In the genomic region with DNA sequence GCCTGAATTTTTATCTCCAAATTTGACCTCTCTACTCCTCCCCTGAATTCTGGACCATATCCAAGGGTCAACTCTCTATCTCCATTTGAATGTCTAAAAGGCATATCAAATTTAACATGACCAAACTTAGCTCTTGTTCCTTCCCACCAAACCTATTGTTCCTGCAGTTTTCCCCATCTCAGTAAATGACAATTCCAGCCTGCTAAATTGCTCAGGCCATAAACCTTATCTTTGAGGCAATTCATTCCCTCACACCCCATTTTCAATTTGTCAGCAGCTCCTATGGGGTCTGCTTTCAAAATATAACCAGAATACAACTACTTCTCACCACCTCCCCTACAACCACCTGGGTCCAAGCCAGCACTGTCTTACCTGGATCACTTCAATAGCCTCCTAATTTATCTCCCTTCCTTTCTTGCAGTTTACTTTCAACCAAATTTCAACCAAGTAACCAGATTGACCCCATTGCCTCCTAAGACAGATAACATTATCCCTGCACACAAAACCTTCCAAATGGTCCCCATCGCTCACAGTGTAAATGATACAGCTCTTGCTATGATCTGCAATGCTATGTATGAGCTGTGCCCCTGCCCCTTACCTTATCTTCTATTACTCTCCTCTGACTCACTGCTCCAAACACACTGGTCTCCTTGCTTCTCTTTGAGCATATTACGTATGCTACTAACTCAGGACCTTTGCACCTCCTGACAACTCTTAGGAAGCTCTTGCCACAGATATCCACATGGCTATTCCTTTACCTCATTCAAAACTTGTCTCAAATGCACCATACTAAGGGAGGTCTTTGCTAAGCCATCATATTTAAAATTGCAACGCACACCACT, we compare ENCODE assay signal across 1 cellular context.
TF ChIP-seq lines count a peak whose summit lies in the region.

No MANE protein-coding gene starts in this region.

TF ChIP-seq in HEK293, 187 proteins besides CTCF, POLR2A, EP300 and RAD21 (continued from another document and continues in another):
- TF ChIP-seq, protein P1, sequence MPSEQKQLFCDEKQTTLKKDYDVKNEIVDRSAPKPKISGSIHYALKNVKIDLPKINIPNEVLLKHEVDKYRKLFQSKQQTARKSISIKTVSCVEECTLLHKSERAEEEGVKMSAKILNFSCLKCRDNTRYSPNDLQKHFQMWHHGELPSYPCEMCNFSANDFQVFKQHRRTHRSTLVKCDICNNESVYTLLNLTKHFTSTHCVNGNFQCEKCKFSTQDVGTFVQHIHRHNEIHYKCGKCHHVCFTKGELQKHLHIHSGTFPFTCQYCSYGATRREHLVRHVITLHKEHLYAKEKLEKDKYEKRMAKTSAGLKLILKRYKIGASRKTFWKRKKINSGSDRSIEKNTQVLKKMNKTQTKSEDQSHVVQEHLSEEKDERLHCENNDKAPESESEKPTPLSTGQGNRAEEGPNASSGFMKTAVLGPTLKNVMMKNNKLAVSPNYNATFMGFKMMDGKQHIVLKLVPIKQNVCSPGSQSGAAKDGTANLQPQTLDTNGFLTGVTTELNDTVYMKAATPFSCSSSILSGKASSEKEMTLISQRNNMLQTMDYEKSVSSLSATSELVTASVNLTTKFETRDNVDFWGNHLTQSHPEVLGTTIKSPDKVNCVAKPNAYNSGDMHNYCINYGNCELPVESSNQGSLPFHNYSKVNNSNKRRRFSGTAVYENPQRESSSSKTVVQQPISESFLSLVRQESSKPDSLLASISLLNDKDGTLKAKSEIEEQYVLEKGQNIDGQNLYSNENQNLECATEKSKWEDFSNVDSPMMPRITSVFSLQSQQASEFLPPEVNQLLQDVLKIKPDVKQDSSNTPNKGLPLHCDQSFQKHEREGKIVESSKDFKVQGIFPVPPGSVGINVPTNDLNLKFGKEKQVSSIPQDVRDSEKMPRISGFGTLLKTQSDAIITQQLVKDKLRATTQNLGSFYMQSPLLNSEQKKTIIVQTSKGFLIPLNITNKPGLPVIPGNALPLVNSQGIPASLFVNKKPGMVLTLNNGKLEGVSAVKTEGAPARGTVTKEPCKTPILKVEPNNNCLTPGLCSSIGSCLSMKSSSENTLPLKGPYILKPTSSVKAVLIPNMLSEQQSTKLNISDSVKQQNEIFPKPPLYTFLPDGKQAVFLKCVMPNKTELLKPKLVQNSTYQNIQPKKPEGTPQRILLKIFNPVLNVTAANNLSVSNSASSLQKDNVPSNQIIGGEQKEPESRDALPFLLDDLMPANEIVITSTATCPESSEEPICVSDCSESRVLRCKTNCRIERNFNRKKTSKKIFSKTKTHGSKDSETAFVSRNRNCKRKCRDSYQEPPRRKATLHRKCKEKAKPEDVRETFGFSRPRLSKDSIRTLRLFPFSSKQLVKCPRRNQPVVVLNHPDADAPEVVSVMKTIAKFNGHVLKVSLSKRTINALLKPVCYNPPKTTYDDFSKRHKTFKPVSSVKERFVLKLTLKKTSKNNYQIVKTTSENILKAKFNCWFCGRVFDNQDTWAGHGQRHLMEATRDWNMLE (tag by site-specific recombination; conservative IDR thresholded peaks at IDR 0.05; ENCODE audit: low read depth), result no peak
- no peak; the same call in 1 of the 2 replicates for TF ChIP-seq ZBTB48 (tag by site-specific recombination; IDR thresholded peaks at IDR 0.05)
- TF ChIP-seq ZSCAN30 (tag by site-specific recombination; IDR thresholded peaks at IDR 0.05), result peak; percentile 15; the same call in 1 of the 2 replicates
- no peak for TF ChIP-seq ZNF629 (tag by site-specific recombination; IDR thresholded peaks at IDR 0.05)
- no peak for TF ChIP-seq ZNF510 (tag by site-specific recombination; IDR thresholded peaks at IDR 0.05; ENCODE audit: insufficient replicate concordance)
- no peak for TF ChIP-seq ZNF146 (tag by site-specific recombination; IDR thresholded peaks at IDR 0.05)
- no peak for TF ChIP-seq PRDM1 (tag by site-specific recombination; IDR thresholded peaks at IDR 0.05)
- TF ChIP-seq ZNF221 (tag by site-specific recombination; IDR thresholded peaks at IDR 0.05; ENCODE audit: borderline replicate concordance), result no peak
- peak; percentile 88 for TF ChIP-seq ZXDB (tag by site-specific recombination; IDR thresholded peaks at IDR 0.05)
- TF ChIP-seq ZNF354C (tag by site-specific recombination; IDR thresholded peaks at IDR 0.05; ENCODE audit: borderline replicate concordance, low read depth), result no peak
- TF ChIP-seq, protein P2, sequence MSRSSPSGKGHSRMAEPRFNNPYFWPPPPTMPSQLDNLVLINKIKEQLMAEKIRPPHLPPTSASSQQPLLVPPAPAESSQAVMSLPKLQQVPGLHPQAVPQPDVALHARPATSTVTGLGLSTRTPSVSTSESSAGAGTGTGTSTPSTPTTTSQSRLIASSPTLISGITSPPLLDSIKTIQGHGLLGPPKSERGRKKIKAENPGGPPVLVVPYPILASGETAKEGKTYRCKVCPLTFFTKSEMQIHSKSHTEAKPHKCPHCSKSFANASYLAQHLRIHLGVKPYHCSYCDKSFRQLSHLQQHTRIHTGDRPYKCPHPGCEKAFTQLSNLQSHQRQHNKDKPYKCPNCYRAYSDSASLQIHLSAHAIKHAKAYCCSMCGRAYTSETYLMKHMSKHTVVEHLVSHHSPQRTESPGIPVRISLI (tag by site-specific recombination; IDR thresholded peaks at IDR 0.05), result no peak
- TF ChIP-seq, protein P3, sequence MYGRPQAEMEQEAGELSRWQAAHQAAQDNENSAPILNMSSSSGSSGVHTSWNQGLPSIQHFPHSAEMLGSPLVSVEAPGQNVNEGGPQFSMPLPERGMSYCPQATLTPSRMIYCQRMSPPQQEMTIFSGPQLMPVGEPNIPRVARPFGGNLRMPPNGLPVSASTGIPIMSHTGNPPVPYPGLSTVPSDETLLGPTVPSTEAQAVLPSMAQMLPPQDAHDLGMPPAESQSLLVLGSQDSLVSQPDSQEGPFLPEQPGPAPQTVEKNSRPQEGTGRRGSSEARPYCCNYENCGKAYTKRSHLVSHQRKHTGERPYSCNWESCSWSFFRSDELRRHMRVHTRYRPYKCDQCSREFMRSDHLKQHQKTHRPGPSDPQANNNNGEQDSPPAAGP (tag by site-specific recombination; IDR thresholded peaks at IDR 0.05), result no peak
- TF ChIP-seq ZNF423 (tag by site-specific recombination; IDR thresholded peaks at IDR 0.05), result no peak
- 0 out of 2 replicates have a peak, but pooled peaks have one; percentile 22 for TF ChIP-seq ZNF600 (tag by site-specific recombination; IDR thresholded peaks at IDR 0.05)
- TF ChIP-seq, protein P4, sequence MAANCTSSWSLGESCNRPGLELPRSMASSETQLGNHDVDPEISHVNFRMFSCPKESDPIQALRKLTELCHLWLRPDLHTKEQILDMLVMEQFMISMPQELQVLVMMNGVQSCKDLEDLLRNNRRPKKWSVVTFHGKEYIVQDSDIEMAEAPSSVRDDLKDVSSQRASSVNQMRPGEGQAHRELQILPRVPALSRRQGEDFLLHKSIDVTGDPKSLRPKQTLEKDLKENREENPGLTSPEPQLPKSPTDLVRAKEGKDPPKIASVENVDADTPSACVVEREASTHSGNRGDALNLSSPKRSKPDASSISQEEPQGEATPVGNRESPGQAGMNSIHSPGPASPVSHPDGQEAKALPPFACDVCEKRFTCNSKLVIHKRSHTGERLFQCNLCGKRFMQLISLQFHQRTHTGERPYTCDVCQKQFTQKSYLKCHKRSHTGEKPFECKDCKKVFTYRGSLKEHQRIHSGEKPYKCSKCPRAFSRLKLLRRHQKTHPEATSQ (tag by site-specific recombination; IDR thresholded peaks at IDR 0.05), result no peak
- TF ChIP-seq, protein P5, sequence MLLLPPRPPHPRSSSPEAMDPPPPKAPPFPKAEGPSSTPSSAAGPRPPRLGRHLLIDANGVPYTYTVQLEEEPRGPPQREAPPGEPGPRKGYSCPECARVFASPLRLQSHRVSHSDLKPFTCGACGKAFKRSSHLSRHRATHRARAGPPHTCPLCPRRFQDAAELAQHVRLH (tag by site-specific recombination; IDR thresholded peaks at IDR 0.05), result 0 out of 2 replicates have a peak, but pooled peaks have one; percentile 65
- no peak for TF ChIP-seq ZNF350 (tag by site-specific recombination; IDR thresholded peaks at IDR 0.05)
- TF ChIP-seq ZNF16 (tag by site-specific recombination; IDR thresholded peaks at IDR 0.05; ENCODE audit: low read depth), result no peak
- no peak for TF ChIP-seq ZNF140 (tag by site-specific recombination; IDR thresholded peaks at IDR 0.05)
- TF ChIP-seq, protein P6, sequence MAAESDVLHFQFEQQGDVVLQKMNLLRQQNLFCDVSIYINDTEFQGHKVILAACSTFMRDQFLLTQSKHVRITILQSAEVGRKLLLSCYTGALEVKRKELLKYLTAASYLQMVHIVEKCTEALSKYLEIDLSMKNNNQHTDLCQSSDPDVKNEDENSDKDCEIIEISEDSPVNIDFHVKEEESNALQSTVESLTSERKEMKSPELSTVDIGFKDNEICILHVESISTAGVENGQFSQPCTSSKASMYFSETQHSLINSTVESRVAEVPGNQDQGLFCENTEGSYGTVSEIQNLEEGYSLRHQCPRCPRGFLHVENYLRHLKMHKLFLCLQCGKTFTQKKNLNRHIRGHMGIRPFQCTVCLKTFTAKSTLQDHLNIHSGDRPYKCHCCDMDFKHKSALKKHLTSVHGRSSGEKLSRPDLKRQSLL (tag by site-specific recombination; IDR thresholded peaks at IDR 0.05), result no peak
- TF ChIP-seq ZNF555 (tag by site-specific recombination; conservative IDR thresholded peaks at IDR 0.05), result no peak
- TF ChIP-seq, protein P7, sequence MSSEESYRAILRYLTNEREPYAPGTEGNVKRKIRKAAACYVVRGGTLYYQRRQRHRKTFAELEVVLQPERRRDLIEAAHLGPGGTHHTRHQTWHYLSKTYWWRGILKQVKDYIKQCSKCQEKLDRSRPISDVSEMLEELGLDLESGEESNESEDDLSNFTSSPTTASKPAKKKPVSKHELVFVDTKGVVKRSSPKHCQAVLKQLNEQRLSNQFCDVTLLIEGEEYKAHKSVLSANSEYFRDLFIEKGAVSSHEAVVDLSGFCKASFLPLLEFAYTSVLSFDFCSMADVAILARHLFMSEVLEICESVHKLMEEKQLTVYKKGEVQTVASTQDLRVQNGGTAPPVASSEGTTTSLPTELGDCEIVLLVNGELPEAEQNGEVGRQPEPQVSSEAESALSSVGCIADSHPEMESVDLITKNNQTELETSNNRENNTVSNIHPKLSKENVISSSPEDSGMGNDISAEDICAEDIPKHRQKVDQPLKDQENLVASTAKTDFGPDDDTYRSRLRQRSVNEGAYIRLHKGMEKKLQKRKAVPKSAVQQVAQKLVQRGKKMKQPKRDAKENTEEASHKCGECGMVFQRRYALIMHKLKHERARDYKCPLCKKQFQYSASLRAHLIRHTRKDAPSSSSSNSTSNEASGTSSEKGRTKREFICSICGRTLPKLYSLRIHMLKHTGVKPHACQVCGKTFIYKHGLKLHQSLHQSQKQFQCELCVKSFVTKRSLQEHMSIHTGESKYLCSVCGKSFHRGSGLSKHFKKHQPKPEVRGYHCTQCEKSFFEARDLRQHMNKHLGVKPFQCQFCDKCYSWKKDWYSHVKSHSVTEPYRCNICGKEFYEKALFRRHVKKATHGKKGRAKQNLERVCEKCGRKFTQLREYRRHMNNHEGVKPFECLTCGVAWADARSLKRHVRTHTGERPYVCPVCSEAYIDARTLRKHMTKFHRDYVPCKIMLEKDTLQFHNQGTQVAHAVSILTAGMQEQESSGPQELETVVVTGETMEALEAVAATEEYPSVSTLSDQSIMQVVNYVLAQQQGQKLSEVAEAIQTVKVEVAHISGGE (tag by site-specific recombination; conservative IDR thresholded peaks at IDR 0.05; ENCODE audit: low read depth), result no peak
- TF ChIP-seq ZNF530 (tag by site-specific recombination; IDR thresholded peaks at IDR 0.05; ENCODE audit: low read depth), result no peak
- no peak for TF ChIP-seq ZNF830 (tag by site-specific recombination; IDR thresholded peaks at IDR 0.05; ENCODE audit: low read depth)
- TF ChIP-seq ZNF791 (tag by site-specific recombination; IDR thresholded peaks at IDR 0.05), result no peak
- TF ChIP-seq KLF1 (tag by site-specific recombination; IDR thresholded peaks at IDR 0.05), result peak; percentile 48; the same call in 1 of the 2 replicates
- TF ChIP-seq ZBTB17 (tag by site-specific recombination; IDR thresholded peaks at IDR 0.05), result no peak
- peak; percentile 95 for TF ChIP-seq ZNF843 (tag by site-specific recombination; IDR thresholded peaks at IDR 0.05)
- no peak for TF ChIP-seq HOXC10 (CRISPR knock-in tag; IDR thresholded peaks at IDR 0.05)
- TF ChIP-seq ZNF404 (tag by site-specific recombination; IDR thresholded peaks at IDR 0.05), result no peak
- no peak for TF ChIP-seq ZNF10 (tag by site-specific recombination; IDR thresholded peaks at IDR 0.05)
- TF ChIP-seq, protein P8, sequence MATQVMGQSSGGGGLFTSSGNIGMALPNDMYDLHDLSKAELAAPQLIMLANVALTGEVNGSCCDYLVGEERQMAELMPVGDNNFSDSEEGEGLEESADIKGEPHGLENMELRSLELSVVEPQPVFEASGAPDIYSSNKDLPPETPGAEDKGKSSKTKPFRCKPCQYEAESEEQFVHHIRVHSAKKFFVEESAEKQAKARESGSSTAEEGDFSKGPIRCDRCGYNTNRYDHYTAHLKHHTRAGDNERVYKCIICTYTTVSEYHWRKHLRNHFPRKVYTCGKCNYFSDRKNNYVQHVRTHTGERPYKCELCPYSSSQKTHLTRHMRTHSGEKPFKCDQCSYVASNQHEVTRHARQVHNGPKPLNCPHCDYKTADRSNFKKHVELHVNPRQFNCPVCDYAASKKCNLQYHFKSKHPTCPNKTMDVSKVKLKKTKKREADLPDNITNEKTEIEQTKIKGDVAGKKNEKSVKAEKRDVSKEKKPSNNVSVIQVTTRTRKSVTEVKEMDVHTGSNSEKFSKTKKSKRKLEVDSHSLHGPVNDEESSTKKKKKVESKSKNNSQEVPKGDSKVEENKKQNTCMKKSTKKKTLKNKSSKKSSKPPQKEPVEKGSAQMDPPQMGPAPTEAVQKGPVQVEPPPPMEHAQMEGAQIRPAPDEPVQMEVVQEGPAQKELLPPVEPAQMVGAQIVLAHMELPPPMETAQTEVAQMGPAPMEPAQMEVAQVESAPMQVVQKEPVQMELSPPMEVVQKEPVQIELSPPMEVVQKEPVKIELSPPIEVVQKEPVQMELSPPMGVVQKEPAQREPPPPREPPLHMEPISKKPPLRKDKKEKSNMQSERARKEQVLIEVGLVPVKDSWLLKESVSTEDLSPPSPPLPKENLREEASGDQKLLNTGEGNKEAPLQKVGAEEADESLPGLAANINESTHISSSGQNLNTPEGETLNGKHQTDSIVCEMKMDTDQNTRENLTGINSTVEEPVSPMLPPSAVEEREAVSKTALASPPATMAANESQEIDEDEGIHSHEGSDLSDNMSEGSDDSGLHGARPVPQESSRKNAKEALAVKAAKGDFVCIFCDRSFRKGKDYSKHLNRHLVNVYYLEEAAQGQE (tag by site-specific recombination; IDR thresholded peaks at IDR 0.05), result no peak
- TF ChIP-seq, protein P9, sequence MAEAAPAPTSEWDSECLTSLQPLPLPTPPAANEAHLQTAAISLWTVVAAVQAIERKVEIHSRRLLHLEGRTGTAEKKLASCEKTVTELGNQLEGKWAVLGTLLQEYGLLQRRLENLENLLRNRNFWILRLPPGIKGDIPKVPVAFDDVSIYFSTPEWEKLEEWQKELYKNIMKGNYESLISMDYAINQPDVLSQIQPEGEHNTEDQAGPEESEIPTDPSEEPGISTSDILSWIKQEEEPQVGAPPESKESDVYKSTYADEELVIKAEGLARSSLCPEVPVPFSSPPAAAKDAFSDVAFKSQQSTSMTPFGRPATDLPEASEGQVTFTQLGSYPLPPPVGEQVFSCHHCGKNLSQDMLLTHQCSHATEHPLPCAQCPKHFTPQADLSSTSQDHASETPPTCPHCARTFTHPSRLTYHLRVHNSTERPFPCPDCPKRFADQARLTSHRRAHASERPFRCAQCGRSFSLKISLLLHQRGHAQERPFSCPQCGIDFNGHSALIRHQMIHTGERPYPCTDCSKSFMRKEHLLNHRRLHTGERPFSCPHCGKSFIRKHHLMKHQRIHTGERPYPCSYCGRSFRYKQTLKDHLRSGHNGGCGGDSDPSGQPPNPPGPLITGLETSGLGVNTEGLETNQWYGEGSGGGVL (tag by site-specific recombination; IDR thresholded peaks at IDR 0.05), result no peak
